Comparison of ENCODE assay signal across 8 cellular contexts in the genomic region with DNA sequence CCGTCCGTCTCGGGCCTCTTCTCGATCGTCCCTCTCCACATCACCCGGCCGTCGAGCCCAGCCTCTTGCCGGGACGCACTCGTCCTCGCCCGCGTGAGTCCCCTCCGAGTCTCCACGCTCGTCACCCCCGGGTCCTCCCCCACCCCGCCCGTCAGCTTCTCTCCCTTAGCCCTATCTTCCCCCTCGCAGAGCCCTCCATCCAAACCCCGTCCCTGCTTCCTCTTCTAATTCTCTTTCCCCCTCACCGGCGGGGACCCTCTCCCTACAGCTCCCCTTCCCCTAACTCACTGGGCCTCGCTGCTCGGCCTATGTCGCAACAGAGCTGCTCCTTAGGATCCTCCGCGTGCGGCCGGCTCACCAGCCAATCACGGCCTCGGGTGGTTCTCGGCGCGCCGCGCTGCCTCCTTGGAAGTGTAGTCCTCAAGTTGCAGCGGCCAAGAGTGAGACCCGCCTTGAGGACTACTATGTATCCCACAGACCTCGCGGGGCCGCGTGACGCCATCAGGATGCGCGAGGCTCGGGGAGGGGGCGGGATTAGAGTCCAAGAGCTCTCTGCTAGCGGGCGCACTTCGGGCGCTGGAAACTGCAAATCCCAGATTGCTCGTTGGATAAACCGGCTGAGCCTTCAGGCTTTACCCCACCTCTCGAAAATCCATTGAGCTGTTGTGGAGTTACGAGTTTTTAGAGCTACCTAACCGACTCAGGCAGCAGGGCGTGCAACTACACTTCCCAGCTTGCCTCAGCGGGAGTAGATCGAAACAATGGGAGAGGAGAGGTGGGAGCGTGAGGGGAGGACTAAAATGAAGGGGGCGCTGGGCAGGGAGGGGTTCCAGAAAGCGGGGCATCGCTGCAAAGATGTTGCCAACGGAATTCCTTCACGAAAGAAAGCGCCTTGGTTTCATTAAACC. TPM values are rescaled to one million over a fixed set of nuclear protein-coding genes. Genes with fewer than 3 reads are reported as not detected.
DNase-seq lines count a peak whose midpoint lies in the region; TF ChIP-seq lines count a peak whose summit lies in the region.

A gene (minus strand): TSS at position 331 of the 908 bp plus-strand sequence. CDS start 747 bp downstream, outside the sequence.

- H3F3A ChIP-seq in MM.1S (ENCODE audit: insufficient read depth, low read length), result no peaks in the 10 kb centered on the region
- peaks cover 3% of the 10 kb centered on the region for H3F3A ChIP-seq in neural cell (ENCODE audit: insufficient read depth, low read length, poor library complexity, severe bottlenecking)

- peak within 1 kb of the TSS; percentile 84 for H2AFZ ChIP-seq in MM.1S (ENCODE audit: low read length)
- H2AFZ ChIP-seq in neural cell (ENCODE audit: low read depth, low read length), result peak within 1 kb of the TSS; percentile 71

- WGBS in stomach, 5 donors, result 0 to 1% (median 0%) methylated on average over 55 to 68 of the region's 68 CpGs

- H3K4me2 ChIP-seq in MM.1S (ENCODE audit: low read depth, low read length), result peak within 1 kb of the TSS; percentile 95
- H3K4me2 ChIP-seq in neural cell (ENCODE audit: low read length), result peak within 1 kb of the TSS; percentile 94

- H4K20me1 ChIP-seq in MM.1S (ENCODE audit: insufficient read depth, low read length) (no peaks in the 10 kb centered on the region), neural cell (ENCODE audit: insufficient read depth) (no peaks in the 10 kb centered on the region)

- peaks cover 28% of the 10 kb centered on the region for H3K79me2 ChIP-seq in MM.1S (ENCODE audit: low read length)
- H3K79me2 ChIP-seq in neural cell (replicated peaks; ENCODE audit: insufficient read depth, low read length), result peaks cover 16% of the 10 kb centered on the region

- TF ChIP-seq CTCF in MM.1S (IDR thresholded peaks at IDR 0.05; ENCODE audit: low read length) (no peak), neural cell (IDR thresholded peaks at IDR 0.05; ENCODE audit: poor library complexity, severe bottlenecking) (no peak), stomach (IDR thresholded peaks at IDR 0.05) (no peak)

- H3K9me2 ChIP-seq in MM.1S (replicated peaks; ENCODE audit: insufficient read depth, low read length) (no peaks in the 10 kb centered on the region), neural cell (ENCODE audit: insufficient read depth, low read length) (no peaks in the 10 kb centered on the region)

- intact Hi-C loops in stomach (cut with DNase I; ENCODE audit: low total_unique reads), result no loop called here

- TF ChIP-seq RAD21 in neural cell (conservative IDR thresholded peaks at IDR 0.05), result peak; percentile 17

- H3K4me1 ChIP-seq in ES-I3 (ENCODE audit: insufficient read depth, low read length), result no peaks in the 10 kb centered on the region
- H3K4me1 ChIP-seq in HAP-1, result peaks cover 19% of the 10 kb centered on the region
- peaks cover 18% of the 10 kb centered on the region for H3K4me1 ChIP-seq in MM.1S (ENCODE audit: low read length)
- H3K4me1 ChIP-seq in stomach, result peaks cover 19 to 42% (median 34%) of the 10 kb centered on the region in 4 donors

- H3K27ac ChIP-seq in MM.1S (ENCODE audit: low read length) (no peak within 1 kb of the TSS), neural cell (ENCODE audit: low read length) (peak within 1 kb of the TSS; percentile 90), stomach (peak within 1 kb of the TSS; percentile 75 to 91 (median 83))

- no peaks in the 10 kb centered on the region for H3K27me3 ChIP-seq in HAP-1 (ENCODE audit: low read depth)
- H3K27me3 ChIP-seq in MM.1S (replicated peaks; ENCODE audit: insufficient read depth, low read length), result no peaks in the 10 kb centered on the region
- no peaks in the 10 kb centered on the region for H3K27me3 ChIP-seq in neural cell (ENCODE audit: insufficient read depth, low read depth, low read length)
- H3K27me3 ChIP-seq in stomach, result no peaks in the 10 kb centered on the region

- peak; percentile 34 for TF ChIP-seq EP300 in neural cell (conservative IDR thresholded peaks at IDR 0.05; ENCODE audit: poor library complexity, severe bottlenecking)
- TF ChIP-seq EP300 in stomach (IDR thresholded peaks at IDR 0.05), result no peak

- in situ Hi-C loops in HAP-1 (cut with MboI; ENCODE audit: low sequenced_read_pairs), result no loop called here

- H3K4me3 ChIP-seq in HAP-1 (peak within 1 kb of the TSS; percentile 65), MM.1S (ENCODE audit: low read length) (peak within 1 kb of the TSS; percentile 89), neural cell (ENCODE audit: low read length) (peak within 1 kb of the TSS; percentile 96), stomach (peak within 1 kb of the TSS; percentile 68 to 99 (median 89))

- H3K9me3 ChIP-seq in ES-I3 (ENCODE audit: control insufficient read depth, insufficient read depth, low read length) (no peaks in the 10 kb centered on the region), HAP-1 (no peaks in the 10 kb centered on the region), MM.1S (replicated peaks; ENCODE audit: insufficient read depth, low read length) (no peaks in the 10 kb centered on the region), neural cell (ENCODE audit: low read length) (no peaks in the 10 kb centered on the region), stomach (no peaks in the 10 kb centered on the region)

- H3K9ac ChIP-seq in ES-I3 (ENCODE audit: low read depth, low read length) (peak within 1 kb of the TSS; percentile 95), MM.1S (ENCODE audit: low read length) (peak within 1 kb of the TSS; percentile 62), neural cell (ENCODE audit: low read length) (peak within 1 kb of the TSS; percentile 76)

- H3K36me3 ChIP-seq in ES-I3 (ENCODE audit: insufficient read depth, low read length) (peaks cover 4% of the 10 kb centered on the region), HAP-1 (replicated peaks) (peaks cover 32% of the 10 kb centered on the region), MM.1S (replicated peaks; ENCODE audit: insufficient read depth, low read length) (peaks cover 9% of the 10 kb centered on the region; the same call in 1 of the 2 replicates), neural cell (ENCODE audit: insufficient read depth, low read length) (no peaks in the 10 kb centered on the region), stomach (peaks cover 27 to 34% (median 29%) of the 10 kb centered on the region in 4 donors)

- peak; percentile 98 to 99 for DNase-seq in HAP-1 (ENCODE audit: low spot score in 2 of 2)
- peak; percentile 100 for DNase-seq in MM.1S
- peak; percentile 72 for DNase-seq in SIG-M5 (lab: John Stamatoyannopoulos, UW)
- peak; percentile 98 for DNase-seq in activated gamma-delta T cell (lab: John Stamatoyannopoulos, UW)
- DNase-seq in fibroblast of the conjunctiva (ENCODE audit: low read depth), result peak; percentile 97
- peak; percentile 99 for DNase-seq in stomach

- no peak for TF ChIP-seq POLR2A in stomach (IDR thresholded peaks at IDR 0.05)

TF ChIP-seq in neural cell, 6 proteins besides CTCF, POLR2A, EP300 and RAD21:
- TF ChIP-seq SMC3 (conservative IDR thresholded peaks at IDR 0.05; ENCODE audit: poor library complexity) (peak; percentile 12), MXI1 (conservative IDR thresholded peaks at IDR 0.05; ENCODE audit: poor library complexity, severe bottlenecking) (peak; percentile 96), TAF1 (IDR thresholded peaks at IDR 0.05; ENCODE audit: low read depth) (peak; percentile 62), EZH2 (IDR thresholded peaks at IDR 0.05; ENCODE audit: borderline replicate concordance, insufficient read depth, low read length, poor library complexity, severe bottlenecking) (no peak), POLR2AphosphoS5 (IDR thresholded peaks at IDR 0.05) (peak; percentile 79)
- TF ChIP-seq, protein P1, sequence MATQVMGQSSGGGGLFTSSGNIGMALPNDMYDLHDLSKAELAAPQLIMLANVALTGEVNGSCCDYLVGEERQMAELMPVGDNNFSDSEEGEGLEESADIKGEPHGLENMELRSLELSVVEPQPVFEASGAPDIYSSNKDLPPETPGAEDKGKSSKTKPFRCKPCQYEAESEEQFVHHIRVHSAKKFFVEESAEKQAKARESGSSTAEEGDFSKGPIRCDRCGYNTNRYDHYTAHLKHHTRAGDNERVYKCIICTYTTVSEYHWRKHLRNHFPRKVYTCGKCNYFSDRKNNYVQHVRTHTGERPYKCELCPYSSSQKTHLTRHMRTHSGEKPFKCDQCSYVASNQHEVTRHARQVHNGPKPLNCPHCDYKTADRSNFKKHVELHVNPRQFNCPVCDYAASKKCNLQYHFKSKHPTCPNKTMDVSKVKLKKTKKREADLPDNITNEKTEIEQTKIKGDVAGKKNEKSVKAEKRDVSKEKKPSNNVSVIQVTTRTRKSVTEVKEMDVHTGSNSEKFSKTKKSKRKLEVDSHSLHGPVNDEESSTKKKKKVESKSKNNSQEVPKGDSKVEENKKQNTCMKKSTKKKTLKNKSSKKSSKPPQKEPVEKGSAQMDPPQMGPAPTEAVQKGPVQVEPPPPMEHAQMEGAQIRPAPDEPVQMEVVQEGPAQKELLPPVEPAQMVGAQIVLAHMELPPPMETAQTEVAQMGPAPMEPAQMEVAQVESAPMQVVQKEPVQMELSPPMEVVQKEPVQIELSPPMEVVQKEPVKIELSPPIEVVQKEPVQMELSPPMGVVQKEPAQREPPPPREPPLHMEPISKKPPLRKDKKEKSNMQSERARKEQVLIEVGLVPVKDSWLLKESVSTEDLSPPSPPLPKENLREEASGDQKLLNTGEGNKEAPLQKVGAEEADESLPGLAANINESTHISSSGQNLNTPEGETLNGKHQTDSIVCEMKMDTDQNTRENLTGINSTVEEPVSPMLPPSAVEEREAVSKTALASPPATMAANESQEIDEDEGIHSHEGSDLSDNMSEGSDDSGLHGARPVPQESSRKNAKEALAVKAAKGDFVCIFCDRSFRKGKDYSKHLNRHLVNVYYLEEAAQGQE (IDR thresholded peaks at IDR 0.05; ENCODE audit: borderline replicate concordance), result peak; percentile 82

RNA-seq across cellular contexts. Expression of the gene that starts here (rescaled TPM):
- 32.7 and 45.8 TPM in 2 replicates for polyA plus RNA-seq in neural cell
- 37.7 and 39.2 TPM in 2 replicates for polyA minus RNA-seq in neural cell
- 10 to 100 TPM in 3 of 5 donors, 1 to 10 TPM in 2; 5.2 to 28.0 (median 13.4) TPM for total RNA-seq in stomach
- 10 to 100 TPM; 14.3 to 16.3 (median 16.1) TPM for polyA plus RNA-seq in stomach
